ENCODE assay signal across 8 cellular contexts in genomic region chr1:112619518-112620458, GRCh38. TPM values are rescaled to one million over a fixed set of nuclear protein-coding genes. Genes with fewer than 3 reads are reported as not detected.
DNase-seq lines count a peak whose midpoint lies in the region; ATAC-seq and TF ChIP-seq lines count a peak whose summit lies in the region.

Gene CAPZA1 (plus strand): TSS chr1:112619832. CDS start chr1:112619845, 13 bp downstream.

- H3K4me1 ChIP-seq in adrenal gland (replicated peaks in 1 of 2) (peaks cover 17 to 52% of the 10 kb centered on the region in 2 donors), heart right ventricle (peaks cover 3 to 66% (median 53%) of the 10 kb centered on the region in 9 donors), upper lobe of left lung (peaks cover 37 to 51% (median 43%) of the 10 kb centered on the region in 4 donors)

- peak in 1 of 4 donors; percentile 38 for TF ChIP-seq EP300 in upper lobe of left lung (IDR thresholded peaks at IDR 0.05)

- 0 to 1% (median 0%) methylated on average over 20 to 53 of the region's 53 CpGs for WGBS in adrenal gland, 4 donors
- WGBS in heart right ventricle, 2 donors, result 0 to 1% methylated on average over 53 of the region's 53 CpGs
- 0 to 1% methylated on average over 23 to 48 of the region's 53 CpGs for WGBS in upper lobe of left lung, 2 donors

- ATAC-seq in HG02870 (IDR thresholded peaks at IDR 0.05; ENCODE audit: unreplicated experiment), result peak; percentile 78
- peak; percentile 95 to 98 (median 97) for ATAC-seq in heart right ventricle
- peak; percentile 97 to 99 for ATAC-seq in upper lobe of left lung (ENCODE audit: low FRiP score in 2 of 2)

- intact Hi-C loops in adrenal gland (cut with DNase I), result loop anchor here (5.0 to 10.0 kb wide), 5 partner anchors 88 to 225 kb away; partner anchors contain the start of genes CTTNBP2NL (in 1 of the 2), RHOC (in 1 of the 2) and WNT2B (in 1 of the 2)
- intact Hi-C loops in heart right ventricle (cut with DNase I), result loop anchor here (1.0 to 10.0 kb wide), 13 partner anchors 53 to 229 kb away; partner anchors contain the start of genes RHOC (in 9 of the 10), MOV10 (in 5 of the 10), WNT2B (in 2 of the 10) and CTTNBP2NL (in 1 of the 10)
- intact Hi-C loops in posterior vena cava (cut with DNase I), result loop anchor here (5.0 to 10.0 kb wide), 2 partner anchors 88 to 235 kb away; partner anchors contain the start of gene RHOC (in 1 of the 2)

- peak within 1 kb of the TSS; percentile 95 to 99 (median 96) for H3K27ac ChIP-seq in adrenal gland
- H3K27ac ChIP-seq in heart right ventricle, result peak within 1 kb of the TSS; percentile 91 to 100 (median 98)
- peak within 1 kb of the TSS; percentile 97 to 100 (median 99) for H3K27ac ChIP-seq in upper lobe of left lung

- H3K9me3 ChIP-seq in adrenal gland (replicated peaks in 1 of 3) (no peaks in the 10 kb centered on the region), heart right ventricle (no peaks in the 10 kb centered on the region), upper lobe of left lung (no peaks in the 10 kb centered on the region)

- H3K36me3 ChIP-seq in adrenal gland (replicated peaks in 1 of 2) (peaks cover 0 to 6% of the 10 kb centered on the region in 2 donors), heart right ventricle (peaks cover 0 to 34% (median 12%) of the 10 kb centered on the region in 9 donors), upper lobe of left lung (peaks cover 0 to 14% (median 5%) of the 10 kb centered on the region in 4 donors)

- peak within 1 kb of the TSS; percentile 69 to 93 (median 88) for H3K4me3 ChIP-seq in adrenal gland
- H3K4me3 ChIP-seq in heart right ventricle, result peak within 1 kb of the TSS; percentile 57 to 98 (median 83)
- peak within 1 kb of the TSS; percentile 71 to 96 (median 85) for H3K4me3 ChIP-seq in upper lobe of left lung

- DNase-seq in GM13977 (ENCODE audit: low spot score) (peak; percentile 86), NCI-H146 treated with DMSO at 0.1 percent for 48 hours (lab: John Stamatoyannopoulos, UW; ENCODE audit: unreplicated experiment) (peak; percentile 76), T-helper 1 cell (peak; percentile 84 to 96 (median 87)), adrenal gland (peak; percentile 89 to 96 (median 92)), heart right ventricle (peak; percentile 90 to 92), posterior vena cava (ENCODE audit: low spot score) (peak; percentile 98), upper lobe of left lung (peak; percentile 94 to 97)

- TF ChIP-seq POLR2A in adrenal gland (IDR thresholded peaks at IDR 0.05), result peak; percentile 71 to 81
- TF ChIP-seq POLR2A in upper lobe of left lung (IDR thresholded peaks at IDR 0.05), result peak in 3 of 4 donors; percentile 88 to 95 (median 89)

- in situ Hi-C loops in GM13977 (cut with MboI; ENCODE audit: low pct_unique_long_range_greater_than_20kb, low sequenced_read_pairs, unreplicated experiment), result loop anchor here (10.0 kb wide), 1 partner anchor 225 kb away; the partner anchor contains the start of gene CTTNBP2NL

- TF ChIP-seq CTCF in GM13977 (IDR thresholded peaks at IDR 0.05; ENCODE audit: extremely low read depth, insufficient read depth, missing control alignments) (peak; percentile 13), adrenal gland (IDR thresholded peaks at IDR 0.05) (no peak), heart right ventricle (IDR thresholded peaks at IDR 0.05) (peak in 1 of 9 donors; percentile 10), upper lobe of left lung (IDR thresholded peaks at IDR 0.05) (no peak)

- H3K27me3 ChIP-seq in adrenal gland (no peaks in the 10 kb centered on the region), heart right ventricle (no peaks in the 10 kb centered on the region), upper lobe of left lung (no peaks in the 10 kb centered on the region)

RNA-seq across cellular contexts. Expression of gene CAPZA1, which starts in this region (rescaled TPM):
- 100 to 1,000 TPM in 3 of 8 donors, 10 to 100 TPM in 5; 65.2 to 129 (median 94.0) TPM for total RNA-seq in adrenal gland
- 100 to 1,000 TPM in 1 of 3 donors, 10 to 100 TPM in 2; 60.1 to 120 (median 64.0) TPM for polyA plus RNA-seq in adrenal gland
- 10 to 100 TPM; 19.5 to 58.3 (median 23.2) TPM for total RNA-seq in heart right ventricle
- 10 to 100 TPM; 28.0 to 45.4 TPM for polyA plus RNA-seq in heart right ventricle
- total RNA-seq in posterior vena cava, result 100 to 1,000 TPM; 104 to 109 TPM
- 100 to 1,000 TPM in 5 of 6 donors, 10 to 100 TPM in 1; 91.1 to 196 (median 128) TPM for total RNA-seq in upper lobe of left lung

Comparison
In these comparisons a context has a peak if more than half of its experiments do, and no peak if none do; other contexts are left out.
1. Peak in every context shown above with its lines: DNase-seq, ATAC-seq, H3K4me3 ChIP-seq and H3K27ac ChIP-seq.